Comparison of ENCODE assay signal across 11 cellular contexts in the genomic region with DNA sequence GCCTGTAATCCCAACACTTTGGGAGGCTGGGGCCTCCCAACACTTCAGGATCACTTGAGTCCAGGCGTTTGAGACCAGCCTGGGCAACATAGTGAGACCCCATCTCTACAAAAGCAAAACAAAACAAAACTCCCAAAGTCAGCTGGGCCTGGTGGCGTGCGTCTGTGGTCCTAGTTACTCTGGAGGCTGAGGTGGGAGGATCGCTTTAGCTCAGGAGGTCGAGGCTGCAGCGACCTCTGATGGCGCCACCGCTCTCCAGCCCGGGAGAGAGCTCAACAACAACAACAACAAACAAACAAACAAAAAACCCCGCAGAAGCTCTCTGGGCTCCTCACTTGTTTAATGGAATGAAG. TPM values are rescaled to one million over a fixed set of nuclear protein-coding genes. Genes with fewer than 3 reads are reported as not detected.
DNase-seq lines count a peak whose midpoint lies in the region; ATAC-seq and TF ChIP-seq lines count a peak whose summit lies in the region.
"Had no signal": no experiment of that assay in that cellular context is flagged by ENCODE, and none has a peak within 500 bp of the region (broad histone marks: within the 10 kb centered on the region; RNA-seq: fewer than 3 reads in every experiment).

No MANE protein-coding gene starts in this region.

- H3K4me1 ChIP-seq in heart right ventricle (peaks cover 0 to 24% (median 6%) of the 10 kb centered on the region in 9 donors), urinary bladder (ENCODE audit: insufficient read depth) (no peaks in the 10 kb centered on the region)

- H3K27ac Mint-ChIP-seq in naive B cell, result no peak overlapping the region

- peaks cover 4 to 27% (median 6%) of the 10 kb centered on the region in 7 donors for H3K9me3 Mint-ChIP-seq in naive B cell

- H3K36me3 ChIP-seq in heart right ventricle (no peaks in the 10 kb centered on the region), urinary bladder (ENCODE audit: insufficient read depth) (no peaks in the 10 kb centered on the region)

- H3K4me1 Mint-ChIP-seq in naive B cell, result peaks cover 0 to 5% (median 5%) of the 10 kb centered on the region in 3 donors

- H3K9me3 ChIP-seq in heart right ventricle, result peaks cover 0 to 7% (median 0%) of the 10 kb centered on the region in 11 donors

- TF ChIP-seq CTCF in heart right ventricle (IDR thresholded peaks at IDR 0.05), result no peak
- TF ChIP-seq CTCF in coronary artery (IDR thresholded peaks at IDR 0.05), result no peak

- ATAC-seq in heart right ventricle, result no peak
- ATAC-seq in naive B cell (ENCODE audit: low read depth in 2 of 2), result no peak
- no peak for ATAC-seq in GM21825 (IDR thresholded peaks at IDR 0.05; ENCODE audit: unreplicated experiment)

- peaks cover 48 to 62% (median 55%) of the 10 kb centered on the region in 3 donors for H3K27me3 Mint-ChIP-seq in naive B cell

- DNase-seq in heart right ventricle (no peak), cardiac septum (ENCODE audit: low spot score) (no peak), coronary artery (ENCODE audit: low spot score) (no peak), naive B cell (no peak), SKM-1 (lab: John Stamatoyannopoulos, UW; ENCODE audit: unreplicated experiment) (no peak)
- no peak for DNase-seq in activated effector memory CD4-positive, alpha-beta T cell treated with anti-CD3 and anti-CD28 coated beads, Interleukin-2, amount 50 U/mL, for 16 hours
- DNase-seq: activated CD8-positive, alpha-beta memory T cell treated with anti-CD3 and anti-CD28 coated beads for 24 hours; DMS79 treated with DMSO at 0.1 percent for 48 hours; NK-92 treated with Interleukin-12 subunit alpha and Interleukin-12 subunit beta, amount 100 ng/mL, for 24 hours had no signal

- H3K4me3 Mint-ChIP-seq in naive B cell, result peak overlapping the region in 7 of 8 donors; percentile 35 to 78 (median 67)

- H3K36me3 Mint-ChIP-seq in naive B cell, result peaks cover 0 to 16% of the 10 kb centered on the region in 2 donors

- H3K27me3 ChIP-seq in heart right ventricle, result peaks cover 0 to 74% (median 45%) of the 10 kb centered on the region in 7 donors

- H3K4me3 ChIP-seq in heart right ventricle (peak overlapping the region in 8 of 10 donors; percentile 21 to 56 (median 47)), coronary artery (peak overlapping the region; percentile 81), urinary bladder (ENCODE audit: low read depth, low read length) (peak overlapping the region; percentile 58)

- intact Hi-C loops in heart right ventricle (cut with DNase I) (no loop called here), cardiac septum (cut with DNase I) (no loop called here)

- 23 to 24% methylated on average over 10 of the region's 10 CpGs for WGBS in heart right ventricle, 2 donors
- WGBS in urinary bladder, result 27% methylated on average over 10 of the region's 10 CpGs

- H3K27ac ChIP-seq in heart right ventricle (no peak overlapping the region), coronary artery (no peak overlapping the region), urinary bladder (ENCODE audit: low read depth) (no peak overlapping the region)

RNA-seq across cellular contexts. Expression of gene ACOT12, which starts 0.5 kb away (rescaled TPM):
- not detected for total RNA-seq in heart right ventricle
- polyA plus RNA-seq in heart right ventricle, result under 1 TPM in 1 of 2 donors, not detected in 1; 0.15 TPM
- total RNA-seq in cardiac septum, result not detected
- not detected for polyA plus RNA-seq in naive B cell (ENCODE audit: low read depth in 6 of 6)
- 0.21 TPM for total RNA-seq in urinary bladder
- 0.05 TPM for polyA plus RNA-seq in urinary bladder
